In genomic region chr11:61793084-61793828, GRCh38 we compare ENCODE assay signal across 8 cellular contexts. TPM values are rescaled to one million over a fixed set of nuclear protein-coding genes. Genes with fewer than 3 reads are reported as not detected.
A peak's percentile ranks its signal among the peaks of the same experiment; 100 is the strongest.
DNase-seq lines count a peak whose midpoint lies in the region; ATAC-seq, FAIRE-seq and TF ChIP-seq lines count a peak whose summit lies in the region.

No MANE protein-coding gene starts in this region.

- H3K27ac ChIP-seq in kidney (ENCODE audit: low read depth in 2 of 2, low read length in 2 of 2) (peak overlapping the region in 1 of 2 donors; percentile 99), temporal lobe (ENCODE audit: low read depth, low read length) (peak overlapping the region; percentile 97)

- peak overlapping the region; percentile 98 to 99 for H3K4me3 ChIP-seq in kidney (ENCODE audit: low read length in 2 of 2)

- no peaks in the 10 kb centered on the region for H3K9me3 Mint-ChIP-seq in activated naive CD4-positive, alpha-beta T cell treated with anti-CD3 and anti-CD28 coated beads, Interleukin-2, amount 50 U/mL, for 72 hours

- peaks cover 44 to 48% of the 10 kb centered on the region in 2 donors for H3K36me3 Mint-ChIP-seq in activated naive CD4-positive, alpha-beta T cell treated with anti-CD3 and anti-CD28 coated beads, Interleukin-2, amount 50 U/mL, for 72 hours

- ATAC-seq in HG03159 (IDR thresholded peaks at IDR 0.05; ENCODE audit: unreplicated experiment) (peak; percentile 6), HG03565 (IDR thresholded peaks at IDR 0.05; ENCODE audit: unreplicated experiment) (no peak)
- ATAC-seq in activated naive CD4-positive, alpha-beta T cell treated with anti-CD3 and anti-CD28 coated beads, Interleukin-2, amount 50 U/mL, for 72 hours: peak in 1 of 2 donors; percentile 34

- DNase-seq in DMS79 treated with DMSO at 0.1 percent for 48 hours (lab: John Stamatoyannopoulos, UW): peak; percentile 57
- no peak for DNase-seq in DMS79 (lab: John Stamatoyannopoulos, UW)
- DNase-seq in activated naive CD4-positive, alpha-beta T cell treated with anti-CD3 and anti-CD28 coated beads, Interleukin-2, amount 50 U/mL, for 72 hours (ENCODE audit: low spot score in 2 of 2): no peak
- DNase-seq in kidney: no peak
- no peak for DNase-seq in SKM-1 treated with dmso at 0.1 percent for 144 hours (lab: John Stamatoyannopoulos, UW; ENCODE audit: unreplicated experiment)

- H3K27ac Mint-ChIP-seq in activated naive CD4-positive, alpha-beta T cell treated with anti-CD3 and anti-CD28 coated beads, Interleukin-2, amount 50 U/mL, for 72 hours: peak overlapping the region; percentile 98 to 99

- H3K9ac ChIP-seq in kidney (ENCODE audit: low read length in 2 of 2): peak overlapping the region; percentile 3 to 88

- intact Hi-C loops in kidney (cut with DNase I): no loop called here

- no peaks in the 10 kb centered on the region for H3K9me3 ChIP-seq in kidney (ENCODE audit: control insufficient read depth in 1 of 2, low read length in 2 of 2)

- TF ChIP-seq CTCF in kidney (IDR thresholded peaks at IDR 0.05; ENCODE audit: borderline replicate concordance, extremely low read depth, insufficient read depth): no peak

- no peak for FAIRE-seq in kidney (lab: Jason Lieb, UNC)

- peaks cover 9 to 15% of the 10 kb centered on the region in 2 donors for H3K36me3 ChIP-seq in kidney (ENCODE audit: control insufficient read depth in 1 of 2, insufficient read depth in 2 of 2, low read length in 2 of 2)

- H3K4me1 ChIP-seq in kidney (ENCODE audit: control insufficient read depth in 1 of 2, insufficient read depth in 1 of 2, low read depth in 1 of 2, low read length in 2 of 2): peaks cover 11 to 13% of the 10 kb centered on the region in 2 donors

RNA-seq across cellular contexts. Expression of gene FEN1, which starts 0.5 kb away (rescaled TPM):
- total RNA-seq in activated naive CD4-positive, alpha-beta T cell treated with anti-CD3 and anti-CD28 coated beads, Interleukin-2, amount 50 U/mL, for 72 hours: 100 to 1,000 TPM in 1 of 2 donors, 10 to 100 TPM in 1; 80.5 to 104 TPM
- 8.8 TPM for total RNA-seq in kidney
- polyA plus RNA-seq in kidney (ENCODE audit: insufficient read depth, low read depth, low replicate concordance): 8.5 TPM
- 10.6 TPM for total RNA-seq in temporal lobe

RNA-seq across cellular contexts. Expression of gene TMEM258, which starts 0.9 kb away (rescaled TPM):
- 100 to 1,000 TPM; 145 to 153 TPM for total RNA-seq in activated naive CD4-positive, alpha-beta T cell treated with anti-CD3 and anti-CD28 coated beads, Interleukin-2, amount 50 U/mL, for 72 hours
- total RNA-seq in kidney: 92.1 TPM
- 228 TPM for polyA plus RNA-seq in kidney (ENCODE audit: insufficient read depth, low read depth, low replicate concordance)
- 17.2 TPM for total RNA-seq in temporal lobe

RNA-seq across cellular contexts. Expression of gene FADS1, which starts 23.5 kb away (rescaled TPM):
- 10 to 100 TPM; 16.1 to 28.9 TPM for total RNA-seq in activated naive CD4-positive, alpha-beta T cell treated with anti-CD3 and anti-CD28 coated beads, Interleukin-2, amount 50 U/mL, for 72 hours
- 19.5 TPM for total RNA-seq in kidney
- 6.7 TPM for polyA plus RNA-seq in kidney (ENCODE audit: insufficient read depth, low read depth, low replicate concordance)
- total RNA-seq in temporal lobe: 50.4 TPM

RNA-seq across cellular contexts. Expression of gene FADS2, which starts 34.8 kb away (rescaled TPM):
- 10 to 100 TPM; 42.6 to 55.1 TPM for total RNA-seq in activated naive CD4-positive, alpha-beta T cell treated with anti-CD3 and anti-CD28 coated beads, Interleukin-2, amount 50 U/mL, for 72 hours
- total RNA-seq in kidney (49.2 TPM), temporal lobe (93.2 TPM)
- 9.8 TPM for polyA plus RNA-seq in kidney (ENCODE audit: insufficient read depth, low read depth, low replicate concordance)

RNA-seq across cellular contexts. Expression of gene MYRF, which starts 40.8 kb away (rescaled TPM):
- total RNA-seq in activated naive CD4-positive, alpha-beta T cell treated with anti-CD3 and anti-CD28 coated beads, Interleukin-2, amount 50 U/mL, for 72 hours: 1 to 10 TPM in 1 of 2 donors, under 1 TPM in 1; 0.93 to 1.6 TPM
- total RNA-seq in kidney (36.3 TPM), temporal lobe (1.2 TPM)
- 6.0 TPM for polyA plus RNA-seq in kidney (ENCODE audit: insufficient read depth, low read depth, low replicate concordance)
